In genomic region chr14:94536836-94537235, GRCh38 we compare ENCODE assay signal across 14 cellular contexts. TPM values are rescaled to one million over a fixed set of nuclear protein-coding genes. Genes with fewer than 3 reads are reported as not detected.
A peak's percentile ranks its signal among the peaks of the same experiment; 100 is the strongest.
DNase-seq lines count a peak whose midpoint lies in the region; ATAC-seq, FAIRE-seq and TF ChIP-seq lines count a peak whose summit lies in the region.
"Had no signal": no experiment of that assay in that cellular context is flagged by ENCODE, and none has a peak within 500 bp of the region (broad histone marks: within the 10 kb centered on the region; RNA-seq: fewer than 3 reads in every experiment).

No MANE protein-coding gene starts in this region.

- TF ChIP-seq CTCF in NB4 (IDR thresholded peaks at IDR 0.05; ENCODE audit: low read depth, low read length) = peak; percentile 17
- no peak for TF ChIP-seq CTCF in bronchial epithelial cell (IDR thresholded peaks at IDR 0.05; ENCODE audit: insufficient read depth, low read length, severe bottlenecking)
- TF ChIP-seq CTCF in osteocyte (IDR thresholded peaks at IDR 0.05) = no peak

- H3K4me3 Mint-ChIP-seq in osteocyte (ENCODE audit: unreplicated experiment) = no peak overlapping the region
- H3K4me3 Mint-ChIP-seq in stimulated activated naive CD8-positive, alpha-beta T cell treated with anti-CD3 and anti-CD28 coated beads, Interleukin-15, amount 100 ng/mL, for 72 hours = no peak overlapping the region

- no peaks in the 10 kb centered on the region for H3K36me3 Mint-ChIP-seq in osteocyte (ENCODE audit: unreplicated experiment)

- no peak overlapping the region for H3K27ac Mint-ChIP-seq in osteocyte (ENCODE audit: unreplicated experiment)
- H3K27ac Mint-ChIP-seq in stimulated activated naive CD8-positive, alpha-beta T cell treated with anti-CD3 and anti-CD28 coated beads, Interleukin-15, amount 100 ng/mL, for 72 hours = peak overlapping the region in 1 of 2 donors; percentile 34

- H3K4me3 ChIP-seq in NB4 (ENCODE audit: low read depth, low read length) (no peak overlapping the region), bronchial epithelial cell (ENCODE audit: low read depth, low read length) (no peak overlapping the region)
- H3K4me3 ChIP-seq: gastroesophageal sphincter, Peyer's patch had no signal

- DNase-seq in DMS 273 (lab: John Stamatoyannopoulos, UW; ENCODE audit: unreplicated experiment) (peak; percentile 55), DMS 273 treated with DMSO at 0.1 percent for 48 hours (lab: John Stamatoyannopoulos, UW) (no peak), NB4 (ENCODE audit: low read depth) (peak; percentile 45), bronchial epithelial cell (ENCODE audit: low read depth) (peak; percentile 25), osteocyte (ENCODE audit: extremely low spot score, unreplicated experiment) (peak; percentile 5), NCI-H128 (lab: John Stamatoyannopoulos, UW; ENCODE audit: unreplicated experiment) (no peak)
- no peak for DNase-seq in stimulated activated naive CD8-positive, alpha-beta T cell treated with anti-CD3 and anti-CD28 coated beads, Interleukin-15, amount 100 ng/mL, for 72 hours
- DNase-seq: 8988T; activated effector memory CD4-positive, alpha-beta T cell treated with anti-CD3 and anti-CD28 coated beads, Interleukin-2, amount 50 U/mL, for 16 hours; NCI-H146; Peyer's patch had no signal

- TF ChIP-seq POLR2A in NB4 (IDR thresholded peaks at IDR 0.05; ENCODE audit: extremely low read depth, insufficient read length) = no peak

- H3K36me3 ChIP-seq in bronchial epithelial cell (ENCODE audit: control insufficient read depth, insufficient read depth, low read length) = no peaks in the 10 kb centered on the region
- H3K36me3 ChIP-seq: gastroesophageal sphincter, Peyer's patch had no signal

- H3K27me3 Mint-ChIP-seq in osteocyte (ENCODE audit: unreplicated experiment) = peaks cover 3% of the 10 kb centered on the region
- H3K27me3 Mint-ChIP-seq in stimulated activated naive CD8-positive, alpha-beta T cell treated with anti-CD3 and anti-CD28 coated beads, Interleukin-15, amount 100 ng/mL, for 72 hours = peaks cover 32% of the 10 kb centered on the region

- no peak for ATAC-seq in stimulated activated naive CD8-positive, alpha-beta T cell treated with anti-CD3 and anti-CD28 coated beads, Interleukin-15, amount 100 ng/mL, for 72 hours
- no peak for ATAC-seq in GM19395 (IDR thresholded peaks at IDR 0.05; ENCODE audit: unreplicated experiment)
- ATAC-seq: gastroesophageal sphincter had no signal

- no peak for FAIRE-seq in bronchial epithelial cell (lab: Jason Lieb, UNC)

- no peaks in the 10 kb centered on the region for H3K27me3 ChIP-seq in bronchial epithelial cell (ENCODE audit: control insufficient read depth, insufficient read depth, low read length)
- H3K27me3 ChIP-seq: Peyer's patch had no signal

- no peaks in the 10 kb centered on the region for H3K9me3 Mint-ChIP-seq in osteocyte (ENCODE audit: unreplicated experiment)
- H3K9me3 Mint-ChIP-seq in stimulated activated naive CD8-positive, alpha-beta T cell treated with anti-CD3 and anti-CD28 coated beads, Interleukin-15, amount 100 ng/mL, for 72 hours = peaks cover 0 to 4% of the 10 kb centered on the region in 2 donors

- H3K4me1 Mint-ChIP-seq in osteocyte (ENCODE audit: unreplicated experiment) = peaks cover 11% of the 10 kb centered on the region
- H3K4me1 Mint-ChIP-seq in stimulated activated naive CD8-positive, alpha-beta T cell treated with anti-CD3 and anti-CD28 coated beads, Interleukin-15, amount 100 ng/mL, for 72 hours = no peaks in the 10 kb centered on the region

RNA-seq across cellular contexts. Expression of gene SERPINA4, which starts 24.4 kb away (rescaled TPM):
- total RNA-seq in bronchial epithelial cell = not detected in 2 replicates
- total RNA-seq in osteocyte = not detected in 2 replicates
- total RNA-seq: gastroesophageal sphincter, Peyer's patch, ureter had no signal

RNA-seq across cellular contexts. Expression of gene SERPINA12, which starts 27.6 kb away (rescaled TPM):
- total RNA-seq in bronchial epithelial cell = not detected in 2 replicates
- not detected in 2 replicates for total RNA-seq in osteocyte
- total RNA-seq: gastroesophageal sphincter, Peyer's patch, ureter had no signal

RNA-seq across cellular contexts. Expression of gene SERPINA5, which starts 44.4 kb away (rescaled TPM):
- total RNA-seq in bronchial epithelial cell = not detected in 2 replicates
- 0.16 TPM in 1 of 2 replicates, not detected in the other for total RNA-seq in osteocyte
- total RNA-seq: Peyer's patch had no signal

Comparison
In these comparisons a context has a peak if more than half of its experiments do, and no peak if none do; other contexts are left out.
1. DNase-seq: peak in DMS 273 (single experiment), NB4 (single experiment), bronchial epithelial cell (single experiment) and osteocyte (single experiment); none in DMS 273 treated with DMSO at 0.1 percent for 48 hours (single experiment), NCI-H128 (single experiment) and stimulated activated naive CD8-positive, alpha-beta T cell treated with anti-CD3 and anti-CD28 coated beads, Interleukin-15, amount 100 ng/mL, for 72 hours (0 of 2).